In genomic region chr5:157142317-157143126, GRCh38 we compare ENCODE assay signal across 8 cellular contexts. TPM values are rescaled to one million over a fixed set of nuclear protein-coding genes. Genes with fewer than 3 reads are reported as not detected.
DNase-seq lines count a peak whose midpoint lies in the region; ATAC-seq, FAIRE-seq and TF ChIP-seq lines count a peak whose summit lies in the region.

Gene MED7, minus strand, starts transcription at chr5:157142865. Its CDS starts 3,434 bp downstream, at chr5:157139431.

- intact Hi-C loops in HepG2 (cut with micrococcal nuclease; ENCODE audit: unreplicated experiment): loop anchor here (5.0 kb wide), 1 partner anchor 85 kb away; the partner anchor contains the start of gene HAVCR1

- TF ChIP-seq RAD21 in HepG2 (CRISPR knock-in tag; IDR thresholded peaks at IDR 0.05): no peak

- under 1% methylated on average over 13 of the region's 48 CpGs for WGBS in HepG2 (ENCODE audit: low lambda C conversion rate)

- H4K20me1 ChIP-seq in HepG2 (ENCODE audit: insufficient read depth, low read length): no peaks in the 10 kb centered on the region

- peaks cover 13% of the 10 kb centered on the region for H3K79me2 ChIP-seq in HepG2 (ENCODE audit: insufficient read depth, low read length)

- FAIRE-seq in HepG2 (lab: Jason Lieb, UNC): peak; percentile 99

- H3K36me3 ChIP-seq in HepG2 (replicated peaks in 1 of 2; ENCODE audit: control insufficient read depth in 1 of 2, insufficient read depth in 2 of 2, low read length in 2 of 2): peaks cover 0 to 21% of the 10 kb centered on the region in 2 experiments; a peak in 2 of 5 replicates

- TSS peak; percentile 77 for BruUV-seq in HepG2 (replicated peaks; lab: Mats Ljungman, UMichigan)

- in situ Hi-C loops in HepG2 (cut with HindIII; ENCODE audit: extremely low pct_ligation_motif_present, low pct_unique_long_range_greater_than_20kb): loop anchor here (10.0 to 25.0 kb wide), 4 partner anchors 172 to 1205 kb away; no protein-coding TSS in a partner anchor

- TF ChIP-seq POLR2A in HepG2 (IDR thresholded peaks at IDR 0.05; ENCODE audit: insufficient read depth in 1 of 2, low read depth in 2 of 2, low read length in 2 of 2): peak; percentile 84 to 89

- peak within 1 kb of the TSS; percentile 93 for H3K27ac ChIP-seq in HepG2 (ENCODE audit: extremely low read length, insufficient read depth, low read length)

- no peaks in the 10 kb centered on the region for H3K9me3 ChIP-seq in HepG2 (ENCODE audit: low read length)

- TF ChIP-seq EP300 in HepG2 (IDR thresholded peaks at IDR 0.05; ENCODE audit: low read depth in 2 of 2, low read length in 2 of 2): no peak
- TF ChIP-seq EP300 in HepG2 (CRISPR knock-in tag; IDR thresholded peaks at IDR 0.05; ENCODE audit: borderline replicate concordance): no peak

- H2AFZ ChIP-seq in HepG2 (ENCODE audit: low read length): peak within 1 kb of the TSS; percentile 87

- DNase-seq in C1 segment of cervical spinal cord (lab: John Stamatoyannopoulos, UW) (peak; percentile 32 to 97 (median 86)), NCI-H748 treated with DMSO at 0.1 percent for 48 hours (lab: John Stamatoyannopoulos, UW) (peak; percentile 97), dermis blood vessel endothelial cell (peak; percentile 100), HepG2 (ENCODE audit: low spot score) (peak; percentile 97)
- peak; percentile 57 to 96 for DNase-seq in activated CD4-positive, alpha-beta T cell treated with anti-CD3 and anti-CD28 coated beads, Interleukin-2, amount 50 U/mL, for 24 hours (ENCODE audit: low read depth in 1 of 2, low spot score in 1 of 2)
- peak; percentile 82 for DNase-seq in stimulated activated CD4-positive, alpha-beta T cell treated with anti-CD3 and anti-CD28 coated beads, Interleukin-4, amount 100 ng/mL, for 1 hour

- no peak for TF ChIP-seq CTCF in HepG2 (CRISPR knock-in tag; IDR thresholded peaks at IDR 0.05)

- H3K4me1 ChIP-seq in HepG2 (ENCODE audit: insufficient read depth, low read length): peaks cover 10% of the 10 kb centered on the region

- POLR2A ChIA-PET in HepG2 (lab: Yijun Ruan, JAX): interaction anchor here (0.6 to 2.3 kb wide), 12 partner anchors 9 to 450 kb away, joined by 3 to 14 read pairs (median 4); partner anchors contain the start of gene HAVCR1

- CTCF ChIA-PET in HepG2 (lab: Yijun Ruan, JAX; ENCODE audit: low intra/inter-chr PET ratio, low total read pairs): no interaction called here

- ATAC-seq in GM19372 (IDR thresholded peaks at IDR 0.05; ENCODE audit: low read depth, unreplicated experiment) (peak; percentile 99), HG03558 (IDR thresholded peaks at IDR 0.05; ENCODE audit: extremely low read depth, unreplicated experiment) (peak; percentile 99), HepG2 (peak; percentile 100)

- peak within 1 kb of the TSS; percentile 91 to 99 (median 99) for H3K4me3 ChIP-seq in HepG2 (replicated peaks in 1 of 3; ENCODE audit: insufficient read depth in 1 of 3, low read depth in 2 of 3, low read length in 3 of 3)

- H3K4me2 ChIP-seq in HepG2 (ENCODE audit: low read depth, low read length): peak within 1 kb of the TSS; percentile 75

- peak within 1 kb of the TSS; percentile 97 for H3K9ac ChIP-seq in HepG2 (ENCODE audit: insufficient read depth, low read depth, low read length)

- no peaks in the 10 kb centered on the region for H3K27me3 ChIP-seq in HepG2 (ENCODE audit: control insufficient read depth in 1 of 2, insufficient read depth in 2 of 2, low read length in 2 of 2)

TF ChIP-seq in HepG2, 621 proteins besides CTCF, POLR2A, EP300 and RAD21 (continues in another document):
- TF ChIP-seq BRF2 (CRISPR knock-in tag; IDR thresholded peaks at IDR 0.05) (no peak), SNAPC4 (CRISPR knock-in tag; IDR thresholded peaks at IDR 0.05) (0 out of 2 replicates have a peak, but pooled peaks have one; percentile 53), KLF6 (CRISPR knock-in tag; IDR thresholded peaks at IDR 0.05) (0 out of 2 replicates have a peak, but pooled peaks have one; percentile 21), ZNF556 (CRISPR knock-in tag; IDR thresholded peaks at IDR 0.05; ENCODE audit: borderline replicate concordance) (no peak)

RNA-seq across cellular contexts. Expression of gene MED7, which starts in this region (rescaled TPM):
- total RNA-seq in dermis blood vessel endothelial cell: 7.7 and 7.8 TPM in 2 replicates
- 9.2 and 10.0 TPM in 2 replicates for total RNA-seq in HepG2 (2016; rRNA removed; fragmentation: Illumina TruSeq; extraction: Trizol)
- total RNA-seq in HepG2 (2016; cell fraction: cytosol; rRNA removed; fragmentation: Illumina TruSeq; extraction: Trizol; ENCODE audit: low read depth): 4.4 and 5.5 TPM in 2 replicates
- 9.1 and 11.9 TPM in 2 replicates for total RNA-seq in HepG2 (2016; cell fraction: insoluble cytoplasmic fraction; rRNA removed; fragmentation: Illumina TruSeq; extraction: Trizol)
- 5.1 and 6.2 TPM in 2 replicates for total RNA-seq in HepG2 (2016; cell fraction: membrane; rRNA removed; fragmentation: Illumina TruSeq; extraction: Trizol)
- 8.1 and 8.9 TPM in 2 replicates for total RNA-seq in HepG2 (2016; cell fraction: nucleus; rRNA removed; fragmentation: Illumina TruSeq; extraction: Trizol)
- polyA plus RNA-seq in HepG2 (2011; rRNA removed): 9.2 and 9.4 TPM in 2 replicates
- 3.4 and 5.4 TPM in 2 replicates for polyA plus RNA-seq in HepG2 (2011; cell fraction: cytosol; rRNA removed)
- polyA plus RNA-seq in HepG2 (2011; cell fraction: nucleus; rRNA removed): 3.1 and 5.6 TPM in 2 replicates
- polyA plus RNA-seq in HepG2 (2012): 8.0 and 8.8 TPM in 2 replicates
- polyA plus RNA-seq in HepG2 (2016; cell fraction: cytosol; fragmentation: Illumina TruSeq; extraction: Trizol; ENCODE audit: low read depth): 3.9 and 4.0 TPM in 2 replicates
- polyA plus RNA-seq in HepG2 (2016; cell fraction: insoluble cytoplasmic fraction; fragmentation: Illumina TruSeq; extraction: Trizol; ENCODE audit: low read depth): 10.5 and 10.9 TPM in 2 replicates
- polyA plus RNA-seq in HepG2 (2016; cell fraction: membrane; fragmentation: Illumina TruSeq; extraction: Trizol; ENCODE audit: low read depth): 3.2 and 4.6 TPM in 2 replicates
- polyA plus RNA-seq in HepG2 (2016; cell fraction: nucleus; fragmentation: Illumina TruSeq; extraction: Trizol; ENCODE audit: insufficient read depth, low read depth): 10.6 and 11.6 TPM in 2 replicates
- 3.2 and 3.3 TPM in 2 replicates for polyA minus RNA-seq in HepG2 (2011; rRNA and poly(A)+ RNA removed; ENCODE audit: low replicate concordance)
- polyA minus RNA-seq in HepG2 (2011; cell fraction: cytosol; rRNA and poly(A)+ RNA removed): 3.9 and 4.7 TPM in 2 replicates
- 12.6 and 17.8 TPM in 2 replicates for polyA minus RNA-seq in HepG2 (2011; cell fraction: nucleus; rRNA and poly(A)+ RNA removed)

Comparison
In these comparisons a context has a peak if more than half of its experiments do, and no peak if none do; other contexts are left out.
1. Peak in every context shown above with its lines: DNase-seq, ATAC-seq, H3K4me3 ChIP-seq and H3K27ac ChIP-seq.